ENCODE assay signal across 1 cellular context in genomic region chr1:204152310-204153044, GRCh38.
A peak's percentile ranks its signal among the peaks of the same experiment; 100 is the strongest.
TF ChIP-seq lines count a peak whose summit lies in the region.

No MANE protein-coding gene starts in this region.

TF ChIP-seq in H1, 55 proteins besides CTCF, POLR2A, EP300 and RAD21 (continued from another document):
- no peak for TF ChIP-seq USF2 (IDR thresholded peaks at IDR 0.05; ENCODE audit: low read length)
- peak; percentile 2 for TF ChIP-seq KDM4A (IDR thresholded peaks at IDR 0.05; ENCODE audit: low read depth, low read length, severe bottlenecking)
- TF ChIP-seq POLR2AphosphoS5 (IDR thresholded peaks at IDR 0.05; ENCODE audit: low read depth, low read length), result no peak
- no peak for TF ChIP-seq JUND (IDR thresholded peaks at IDR 0.05; ENCODE audit: low read length)
- TF ChIP-seq SP2 (IDR thresholded peaks at IDR 0.05; ENCODE audit: low read length), result no peak
- TF ChIP-seq TBP (IDR thresholded peaks at IDR 0.05; ENCODE audit: low read depth, low read length), result no peak
- no peak for TF ChIP-seq TEAD4 (IDR thresholded peaks at IDR 0.05; ENCODE audit: low read depth, low read length)
- TF ChIP-seq RNF2 (IDR thresholded peaks at IDR 0.05; ENCODE audit: borderline replicate concordance, low read depth, low read length, missing control alignments, poor library complexity, severe bottlenecking), result peak; percentile 10
- TF ChIP-seq SAP30 (IDR thresholded peaks at IDR 0.05; ENCODE audit: insufficient read depth, insufficient replicate concordance, low read length), result no peak
- no peak for TF ChIP-seq SRF (IDR thresholded peaks at IDR 0.05; ENCODE audit: low read depth, low read length)
- no peak for TF ChIP-seq POU5F1 (IDR thresholded peaks at IDR 0.05; ENCODE audit: low read depth, low read length)
- TF ChIP-seq TCF12 (IDR thresholded peaks at IDR 0.05; ENCODE audit: low read depth, low read length), result no peak
- TF ChIP-seq CHD1 (IDR thresholded peaks at IDR 0.05; ENCODE audit: low read depth, low read length), result no peak
- peak; percentile 21; the same call in 1 of the 2 replicates for TF ChIP-seq RBBP5 (IDR thresholded peaks at IDR 0.05; ENCODE audit: borderline replicate concordance, low read depth, low read length)
- TF ChIP-seq RFX5 (IDR thresholded peaks at IDR 0.05; ENCODE audit: borderline replicate concordance, low read depth, low read length), result no peak
